8 cellular contexts compared by ENCODE assay signal in genomic region chr19:51926426-51926783, GRCh38. TPM values are rescaled to one million over a fixed set of nuclear protein-coding genes. Genes with fewer than 3 reads are reported as not detected.
DNase-seq lines count a peak whose midpoint lies in the region; ATAC-seq and TF ChIP-seq lines count a peak whose summit lies in the region.

No MANE protein-coding gene starts in this region.

- H3K79me2 ChIP-seq in OCI-LY7 (ENCODE audit: insufficient read depth, low read depth, low read length), result no peaks in the 10 kb centered on the region
- peaks cover 30% of the 10 kb centered on the region for H3K79me2 ChIP-seq in neural progenitor cell (ENCODE audit: low read depth)

- H4K20me1 ChIP-seq in BLaER1 treated with 17β-estradiol and CSF1 and Interleukin-3, amounts not matched to agents 10 nM and 100 nM, result no peaks in the 10 kb centered on the region
- H4K20me1 ChIP-seq in OCI-LY7 (ENCODE audit: insufficient read depth, low read length) (no peaks in the 10 kb centered on the region), neural progenitor cell (ENCODE audit: low read depth) (no peaks in the 10 kb centered on the region)

- H3K9me3 ChIP-seq in BLaER1 treated with 17β-estradiol and CSF1 and Interleukin-3, amounts not matched to agents 10 nM and 100 nM (replicated peaks in 1 of 11), result peaks cover 69 to 86% (median 74%) of the 10 kb centered on the region in 11 experiments
- H3K9me3 ChIP-seq in OCI-LY7 (ENCODE audit: low read length) (peaks cover 35% of the 10 kb centered on the region), neural progenitor cell (ENCODE audit: low read depth) (peaks cover 21% of the 10 kb centered on the region)

- H3K4me1 Mint-ChIP-seq in endothelial cell (ENCODE audit: unreplicated experiment) (peaks cover 20% of the 10 kb centered on the region), neural progenitor cell (peaks cover 10% of the 10 kb centered on the region)

- peak overlapping the region; percentile 99 for H3K4me3 Mint-ChIP-seq in endothelial cell (ENCODE audit: unreplicated experiment)
- peak overlapping the region; percentile 99 for H3K4me3 Mint-ChIP-seq in neural progenitor cell

- H3K27me3 Mint-ChIP-seq in endothelial cell (ENCODE audit: unreplicated experiment) (peaks cover 16% of the 10 kb centered on the region), neural progenitor cell (ENCODE audit: insufficient read depth, low read depth) (peaks cover 5% of the 10 kb centered on the region)

- peaks cover 43% of the 10 kb centered on the region for H3K9me3 Mint-ChIP-seq in endothelial cell (ENCODE audit: unreplicated experiment)
- H3K9me3 Mint-ChIP-seq in neural progenitor cell, result peaks cover 63% of the 10 kb centered on the region

- no peak for DNase-seq in OCI-LY7 (ENCODE audit: low spot score)
- no peak for DNase-seq in endothelial cell (ENCODE audit: low spot score)
- no peak for DNase-seq in neural progenitor cell (ENCODE audit: low spot score)
- no peak for DNase-seq in T1000 (lab: John Stamatoyannopoulos, UW)
- no peak for DNase-seq in NOMO-1 treated with dmso at 0.1 percent for 144 hours (lab: John Stamatoyannopoulos, UW; ENCODE audit: unreplicated experiment)
- DNase-seq in H4 (ENCODE audit: low spot score), result no peak

- H3K9ac ChIP-seq in BLaER1 treated with 17β-estradiol and CSF1 and Interleukin-3, amounts not matched to agents 10 nM and 100 nM, result peak overlapping the region in 8 of 11 experiments; percentile 74 to 90 (median 87); a peak in 12 of 22 replicates
- H3K9ac ChIP-seq in neural progenitor cell, result no peak overlapping the region

- peaks cover 9 to 15% (median 11%) of the 10 kb centered on the region in 10 experiments for H3K4me1 ChIP-seq in BLaER1 treated with 17β-estradiol and CSF1 and Interleukin-3, amounts not matched to agents 10 nM and 100 nM
- no peaks in the 10 kb centered on the region for H3K4me1 ChIP-seq in OCI-LY7 (ENCODE audit: insufficient read depth, low read length, poor library complexity, severe bottlenecking)
- no peaks in the 10 kb centered on the region for H3K4me1 ChIP-seq in neural progenitor cell

- peak overlapping the region; percentile 97 for H3K27ac Mint-ChIP-seq in endothelial cell (ENCODE audit: unreplicated experiment)
- H3K27ac Mint-ChIP-seq in neural progenitor cell, result peak overlapping the region; percentile 95

- H3K4me2 ChIP-seq in BLaER1 treated with 17β-estradiol and CSF1 and Interleukin-3, amounts not matched to agents 10 nM and 100 nM, result peak overlapping the region; percentile 45 to 95 (median 91); a peak in 21 of 22 replicates
- H3K4me2 ChIP-seq in OCI-LY7 (ENCODE audit: low read length), result peak overlapping the region; percentile 59
- H3K4me2 ChIP-seq in neural progenitor cell, result peak overlapping the region; percentile 76

- TF ChIP-seq CTCF in OCI-LY7 (conservative IDR thresholded peaks at IDR 0.05; ENCODE audit: low read length) (no peak), endothelial cell (IDR thresholded peaks at IDR 0.05; ENCODE audit: unreplicated experiment) (no peak), neural progenitor cell (IDR thresholded peaks at IDR 0.05) (no peak)

- intact Hi-C loops in OCI-LY7 (cut with micrococcal nuclease; ENCODE audit: unreplicated experiment), result loop anchor here (10.0 kb wide), 1 partner anchor 308 kb away; no protein-coding TSS in a partner anchor

- no peaks in the 10 kb centered on the region for H3K27me3 ChIP-seq in BLaER1 treated with 17β-estradiol and CSF1 and Interleukin-3, amounts not matched to agents 10 nM and 100 nM
- no peaks in the 10 kb centered on the region for H3K27me3 ChIP-seq in neural progenitor cell

- CTCF ChIA-PET in OCI-LY7 (lab: Charles Lee; ENCODE audit: unreplicated experiment), result no interaction called here

- H3K36me3 Mint-ChIP-seq in endothelial cell (ENCODE audit: low read depth, unreplicated experiment) (peaks cover 41% of the 10 kb centered on the region), neural progenitor cell (peaks cover 39% of the 10 kb centered on the region)

- no peaks in the 10 kb centered on the region for H3F3A ChIP-seq in neural progenitor cell (ENCODE audit: low read depth)

- peak overlapping the region; percentile 81 to 93 (median 84) for H3K4me3 ChIP-seq in BLaER1 treated with 17β-estradiol and CSF1 and Interleukin-3, amounts not matched to agents 10 nM and 100 nM
- H3K4me3 ChIP-seq in OCI-LY7 (ENCODE audit: low read depth, low read length, poor library complexity, severe bottlenecking) (peak overlapping the region; percentile 75), neural progenitor cell (peak overlapping the region; percentile 96)

- H3K9me2 ChIP-seq in OCI-LY7 (ENCODE audit: insufficient read depth, low read length), result no peaks in the 10 kb centered on the region

- peaks cover 20 to 45% (median 26%) of the 10 kb centered on the region in 11 experiments for H3K36me3 ChIP-seq in BLaER1 treated with 17β-estradiol and CSF1 and Interleukin-3, amounts not matched to agents 10 nM and 100 nM
- peaks cover 14% of the 10 kb centered on the region for H3K36me3 ChIP-seq in OCI-LY7 (ENCODE audit: insufficient read depth, low read length)
- H3K36me3 ChIP-seq in neural progenitor cell, result peaks cover 18% of the 10 kb centered on the region

- no TSS peak for BruUV-seq in OCI-LY7 (replicated peaks; lab: Mats Ljungman, UMichigan)

- H3K27ac ChIP-seq in BLaER1 treated with 17β-estradiol and CSF1 and Interleukin-3, amounts not matched to agents 10 nM and 100 nM, result peak overlapping the region in 10 of 11 experiments; percentile 74 to 90 (median 82); a peak in 20 of 22 replicates
- no peak overlapping the region for H3K27ac ChIP-seq in OCI-LY7 (ENCODE audit: low read depth, low read length, poor library complexity, severe bottlenecking)
- no peak overlapping the region for H3K27ac ChIP-seq in neural progenitor cell

- POLR2A ChIA-PET in OCI-LY7 (lab: Charles Lee), result no interaction called here

- H2AFZ ChIP-seq in OCI-LY7 (ENCODE audit: low read length) (peak overlapping the region; percentile 81), neural progenitor cell (replicated peaks) (peak overlapping the region; percentile 100)

- no peak for ATAC-seq in HG03175 (IDR thresholded peaks at IDR 0.05; ENCODE audit: unreplicated experiment)

RNA-seq across cellular contexts. Expression of gene ZNF613, which starts 0.9 kb away (rescaled TPM):
- total RNA-seq in OCI-LY7 (2014; rRNA removed; shearing (Covaris generic)), result 4.6 and 10.0 TPM in 2 replicates
- total RNA-seq in OCI-LY7 (2022) (3.9 and 4.5 TPM in 2 replicates), endothelial cell (ENCODE audit: unreplicated experiment) (10.9 TPM), neural progenitor cell (ENCODE audit: low replicate concordance) (10.4 and 11.7 TPM in 2 replicates)
- 2.5 and 9.3 TPM in 2 replicates for total RNA-seq in H4 (2014; rRNA removed; shearing (Covaris generic))

RNA-seq across cellular contexts. Expression of gene ZNF649, which starts 21.6 kb away (rescaled TPM):
- total RNA-seq in OCI-LY7 (2014; rRNA removed; shearing (Covaris generic)), result 5.9 and 8.3 TPM in 2 replicates
- total RNA-seq in OCI-LY7 (2022) (2.4 and 3.6 TPM in 2 replicates), endothelial cell (ENCODE audit: unreplicated experiment) (17.2 TPM), neural progenitor cell (ENCODE audit: low replicate concordance) (32.7 and 49.6 TPM in 2 replicates)
- total RNA-seq in H4 (2014; rRNA removed; shearing (Covaris generic)), result 11.2 and 11.5 TPM in 2 replicates

RNA-seq across cellular contexts. Expression of gene ZNF577, which starts 38.7 kb away (rescaled TPM):
- 9.6 and 10.0 TPM in 2 replicates for total RNA-seq in OCI-LY7 (2014; rRNA removed; shearing (Covaris generic))
- total RNA-seq in OCI-LY7 (2022), result 2.0 and 3.3 TPM in 2 replicates
- total RNA-seq in endothelial cell (ENCODE audit: unreplicated experiment), result 9.3 TPM
- 45.1 and 47.7 TPM in 2 replicates for total RNA-seq in neural progenitor cell (ENCODE audit: low replicate concordance)
- 4.0 and 5.1 TPM in 2 replicates for total RNA-seq in H4 (2014; rRNA removed; shearing (Covaris generic))

Comparison
In these comparisons a context has a peak if more than half of its experiments do, and no peak if none do; other contexts are left out.
1. H3K27ac ChIP-seq: peak in BLaER1 treated with 17β-estradiol and CSF1 and Interleukin-3, amounts not matched to agents 10 nM and 100 nM (10 of 11); none in OCI-LY7 (single experiment) and neural progenitor cell (single experiment).
2. Peak in every context shown above with its lines, with median percentiles within 50 percentile points of each other: H3K4me2 ChIP-seq and H3K4me3 ChIP-seq.